14 cellular contexts compared by ENCODE assay signal in genomic region chrX:80667967-80668366, GRCh38.
"Had no signal": no experiment of that assay in that cellular context is flagged by ENCODE, and none has a peak within 500 bp of the region (broad histone marks: within the 10 kb centered on the region; RNA-seq: fewer than 3 reads in every experiment).

No MANE protein-coding gene starts in this region.

- H3K4me2 ChIP-seq: neural progenitor cell, smooth muscle cell had no signal

- H3K27ac ChIP-seq: cardiac muscle cell, epithelial cell of prostate, left ventricle myocardium inferior, neural progenitor cell, right lobe of liver, transverse colon had no signal

- H3K4me3 ChIP-seq: cardiac muscle cell, left ventricle myocardium inferior, neural progenitor cell, right lobe of liver, smooth muscle cell, transverse colon had no signal

- DNase-seq: activated CD4-positive, alpha-beta T cell treated with anti-CD3 and anti-CD28 coated beads for 4 hours; activated CD8-positive, alpha-beta memory T cell treated with anti-CD3 and anti-CD28 coated beads, Interleukin-2, amount 10 ng/mL, durations not matched to agents 7 days and 5 days; foreskin melanocyte; left ventricle myocardium inferior; naive B cell; right lobe of liver; stimulated activated naive CD8-positive, alpha-beta T cell treated with anti-CD3 and anti-CD28 coated beads, Interleukin-15, Interleukin-2, amounts not matched to agents 100 U/mL and 50 U/mL, for 24 hours; transverse colon had no signal

- H3K4me1 ChIP-seq: left ventricle myocardium inferior, neural progenitor cell, right lobe of liver, transverse colon had no signal

- H3K27me3 ChIP-seq: cardiac muscle cell, neural progenitor cell, right lobe of liver, transverse colon had no signal

- H3K36me3 Mint-ChIP-seq: naive B cell, neural progenitor cell had no signal

- H3K9me3 ChIP-seq: left ventricle myocardium inferior, right lobe of liver, transverse colon had no signal

- ATAC-seq: activated CD8-positive, alpha-beta memory T cell treated with anti-CD3 and anti-CD28 coated beads, Interleukin-2, amount 10 ng/mL, durations not matched to agents 7 days and 5 days; right lobe of liver; stimulated activated naive CD8-positive, alpha-beta T cell treated with anti-CD3 and anti-CD28 coated beads, Interleukin-15, Interleukin-2, amounts not matched to agents 100 U/mL and 50 U/mL, for 24 hours had no signal

- H3K36me3 ChIP-seq: cardiac muscle cell, left ventricle myocardium inferior, neural progenitor cell, right lobe of liver, transverse colon had no signal

- H3K4me3 Mint-ChIP-seq: activated CD8-positive, alpha-beta memory T cell treated with anti-CD3 and anti-CD28 coated beads, Interleukin-2, amount 10 ng/mL, durations not matched to agents 7 days and 5 days; activated naive CD4-positive, alpha-beta T cell treated with anti-CD3 and anti-CD28 coated beads, Interleukin-2, amount 50 U/mL, for 24 hours; activated T-helper 1 cell treated with anti-CD3 and anti-CD28 coated beads, Interleukin-12 subunit alpha, Interleukin-12 subunit beta, Interleukin-2, Interleukin-4 antibody, amounts not matched to agents 30 ng/mL and 10 ng/mL and 1 ng/mL, durations not matched to agents 14 hours and 24 hours and 36 hours; naive B cell; neural progenitor cell had no signal

- H2AFZ ChIP-seq: neural progenitor cell had no signal

- H3K9me3 Mint-ChIP-seq: activated naive CD4-positive, alpha-beta T cell treated with anti-CD3 and anti-CD28 coated beads, Interleukin-2, amount 50 U/mL, for 24 hours; activated T-helper 1 cell treated with anti-CD3 and anti-CD28 coated beads, Interleukin-12 subunit alpha, Interleukin-12 subunit beta, Interleukin-2, Interleukin-4 antibody, amounts not matched to agents 30 ng/mL and 10 ng/mL and 1 ng/mL, durations not matched to agents 14 hours and 24 hours and 36 hours; naive B cell; neural progenitor cell had no signal

- H3K4me1 Mint-ChIP-seq: activated naive CD4-positive, alpha-beta T cell treated with anti-CD3 and anti-CD28 coated beads, Interleukin-2, amount 50 U/mL, for 24 hours; naive B cell; neural progenitor cell had no signal

- H3K27ac Mint-ChIP-seq: activated CD8-positive, alpha-beta memory T cell treated with anti-CD3 and anti-CD28 coated beads, Interleukin-2, amount 10 ng/mL, durations not matched to agents 7 days and 5 days; activated naive CD4-positive, alpha-beta T cell treated with anti-CD3 and anti-CD28 coated beads, Interleukin-2, amount 50 U/mL, for 24 hours; activated T-helper 1 cell treated with anti-CD3 and anti-CD28 coated beads, Interleukin-12 subunit alpha, Interleukin-12 subunit beta, Interleukin-2, Interleukin-4 antibody, amounts not matched to agents 30 ng/mL and 10 ng/mL and 1 ng/mL, durations not matched to agents 14 hours and 24 hours and 36 hours; neural progenitor cell had no signal
